ENCODE assay signal across 8 cellular contexts in the genomic region with DNA sequence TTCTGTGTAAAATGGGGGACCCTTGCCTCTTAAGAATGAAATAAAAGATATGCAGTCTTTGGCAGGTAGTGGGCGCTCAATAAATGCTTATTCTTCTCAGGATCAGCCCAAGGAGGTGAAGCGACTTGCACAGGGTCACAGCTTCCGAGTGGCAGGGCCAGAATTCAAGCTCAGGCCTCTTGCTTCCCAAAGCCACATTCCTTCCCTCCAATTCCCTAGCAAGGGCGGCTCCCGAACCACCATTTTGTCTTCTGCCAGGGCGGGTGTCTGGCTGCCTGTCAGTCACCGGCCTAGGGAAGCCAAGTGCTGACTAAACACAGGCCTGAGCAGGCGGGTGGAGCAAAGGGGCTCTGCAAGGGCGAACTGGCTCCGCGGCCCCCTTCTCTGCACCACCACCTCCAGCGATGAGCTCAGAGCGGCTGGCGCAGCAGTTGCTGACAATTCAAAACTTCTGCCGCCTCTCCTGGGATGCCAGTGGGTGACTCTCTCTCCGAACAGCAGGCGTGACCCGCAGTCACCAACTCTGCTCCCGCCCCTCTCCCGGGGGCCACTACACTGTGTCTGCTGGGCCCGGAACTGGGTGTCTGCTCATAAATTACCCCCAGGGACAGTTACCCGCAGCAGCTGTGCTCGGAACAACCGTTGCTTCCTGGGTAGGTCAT. TPM values are rescaled to one million over a fixed set of nuclear protein-coding genes. Genes with fewer than 3 reads are reported as not detected.
A peak's percentile ranks its signal among the peaks of the same experiment; 100 is the strongest.
DNase-seq lines count a peak whose midpoint lies in the region; ATAC-seq and TF ChIP-seq lines count a peak whose summit lies in the region.

No MANE protein-coding gene starts in this region.

- no peak overlapping the region for H3K27ac Mint-ChIP-seq in activated naive CD4-positive, alpha-beta T cell treated with anti-CD3 and anti-CD28 coated beads, Interleukin-2, amount 10 ng/mL, durations not matched to agents 7 days and 5 days
- H3K27ac Mint-ChIP-seq in T-helper 17 cell: peak overlapping the region; percentile 86
- H3K27ac Mint-ChIP-seq in neural crest cell (ENCODE audit: unreplicated experiment): peak overlapping the region; percentile 71

- TF ChIP-seq CTCF in fibroblast of pulmonary artery (IDR thresholded peaks at IDR 0.05; ENCODE audit: low read length, missing control alignments): peak; percentile 33
- TF ChIP-seq CTCF in neural crest cell (conservative IDR thresholded peaks at IDR 0.05): peak; percentile 45

- CTCF ChIA-PET in activated naive CD4-positive, alpha-beta T cell treated with anti-CD3 and anti-CD28 coated beads, Interleukin-2, amount 10 ng/mL, durations not matched to agents 7 days and 5 days (lab: Charles Lee): interaction anchor here (0.8 to 10.3 kb wide), 15 partner anchors 8 to 260 kb away, joined by 3 to 103 read pairs (median 4); partner anchors contain the start of gene AHDC1

- H3K36me3 Mint-ChIP-seq in activated naive CD4-positive, alpha-beta T cell treated with anti-CD3 and anti-CD28 coated beads, Interleukin-2, amount 10 ng/mL, durations not matched to agents 7 days and 5 days: peaks cover 15% of the 10 kb centered on the region
- H3K36me3 Mint-ChIP-seq in T-helper 17 cell (ENCODE audit: low read depth) (no peaks in the 10 kb centered on the region), neural crest cell (ENCODE audit: low read depth) (peaks cover 6% of the 10 kb centered on the region)

- H3K4me3 ChIP-seq in fibroblast of pulmonary artery (replicated peaks; ENCODE audit: low read depth, low read length): no peak overlapping the region

- peak; percentile 54 for ATAC-seq in T-helper 17 cell
- ATAC-seq in HG03045 (IDR thresholded peaks at IDR 0.05; ENCODE audit: unreplicated experiment): no peak
- ATAC-seq in HG03280 (IDR thresholded peaks at IDR 0.05; ENCODE audit: unreplicated experiment): no peak

- H3K27me3 Mint-ChIP-seq in activated naive CD4-positive, alpha-beta T cell treated with anti-CD3 and anti-CD28 coated beads, Interleukin-2, amount 10 ng/mL, durations not matched to agents 7 days and 5 days: no peaks in the 10 kb centered on the region
- H3K27me3 Mint-ChIP-seq in T-helper 17 cell: no peaks in the 10 kb centered on the region
- H3K27me3 Mint-ChIP-seq in neural crest cell (ENCODE audit: low read depth): no peaks in the 10 kb centered on the region

- no peak overlapping the region for H3K4me3 Mint-ChIP-seq in activated naive CD4-positive, alpha-beta T cell treated with anti-CD3 and anti-CD28 coated beads, Interleukin-2, amount 10 ng/mL, durations not matched to agents 7 days and 5 days
- H3K4me3 Mint-ChIP-seq in T-helper 17 cell: no peak overlapping the region
- H3K4me3 Mint-ChIP-seq in neural crest cell: peak overlapping the region; percentile 61

- H3K9me3 ChIP-seq in T-helper 17 cell (ENCODE audit: control insufficient read depth, low read length, poor library complexity, severe bottlenecking): no peaks in the 10 kb centered on the region

- H3K9me3 Mint-ChIP-seq in activated naive CD4-positive, alpha-beta T cell treated with anti-CD3 and anti-CD28 coated beads, Interleukin-2, amount 10 ng/mL, durations not matched to agents 7 days and 5 days: no peaks in the 10 kb centered on the region
- no peaks in the 10 kb centered on the region for H3K9me3 Mint-ChIP-seq in neural crest cell

- peaks cover 18% of the 10 kb centered on the region for H3K4me1 Mint-ChIP-seq in activated naive CD4-positive, alpha-beta T cell treated with anti-CD3 and anti-CD28 coated beads, Interleukin-2, amount 10 ng/mL, durations not matched to agents 7 days and 5 days
- H3K4me1 Mint-ChIP-seq in T-helper 17 cell (peaks cover 7% of the 10 kb centered on the region), neural crest cell (peaks cover 73% of the 10 kb centered on the region)

- DNase-seq in activated naive CD4-positive, alpha-beta T cell treated with anti-CD3 and anti-CD28 coated beads, Interleukin-2, amount 50 U/mL, for 16 hours: peak; percentile 35
- DNase-seq in activated naive CD4-positive, alpha-beta T cell treated with anti-CD3 and anti-CD28 coated beads, Interleukin-2, amount 10 ng/mL, durations not matched to agents 7 days and 5 days: no peak
- DNase-seq in T-helper 17 cell (no peak), fibroblast of pulmonary artery (ENCODE audit: low read depth) (peak; percentile 53), neural crest cell (ENCODE audit: low read depth, low spot score) (no peak), SKM-1 treated with dmso at 0.1 percent for 144 hours (lab: John Stamatoyannopoulos, UW; ENCODE audit: unreplicated experiment) (no peak)

RNA-seq across cellular contexts. Expression of gene GPR3, which starts 10.8 kb away (rescaled TPM):
- total RNA-seq in T-helper 17 cell (under 1 TPM in 1 of 2 donors, not detected in 1; 0.30 TPM), neural crest cell (6.1 and 7.0 TPM in 2 replicates)

RNA-seq across cellular contexts. Expression of gene CD164L2, which starts 20.1 kb away (rescaled TPM):
- total RNA-seq in T-helper 17 cell (not detected), neural crest cell (not detected in 2 replicates)

RNA-seq across cellular contexts. Expression of gene FCN3, which starts 28.6 kb away (rescaled TPM):
- total RNA-seq in T-helper 17 cell (not detected), neural crest cell (not detected in 2 replicates)

RNA-seq across cellular contexts. Expression of gene MAP3K6, which starts 36.4 kb away (rescaled TPM):
- total RNA-seq in T-helper 17 cell (1 to 10 TPM; 3.3 to 4.9 TPM), neural crest cell (12.9 and 13.6 TPM in 2 replicates)

Comparison
In these comparisons a context has a peak if more than half of its experiments do, and no peak if none do; other contexts are left out.
1. DNase-seq: peak in activated naive CD4-positive, alpha-beta T cell treated with anti-CD3 and anti-CD28 coated beads, Interleukin-2, amount 50 U/mL, for 16 hours (single experiment) and fibroblast of pulmonary artery (single experiment); none in activated naive CD4-positive, alpha-beta T cell treated with anti-CD3 and anti-CD28 coated beads, Interleukin-2, amount 10 ng/mL, durations not matched to agents 7 days and 5 days (single experiment), T-helper 17 cell (0 of 3), neural crest cell (single experiment) and SKM-1 treated with dmso at 0.1 percent for 144 hours (single experiment).